ENCODE assay signal across 9 cellular contexts in genomic region chr15:45401665-45402161, GRCh38. TPM values are rescaled to one million over a fixed set of nuclear protein-coding genes. Genes with fewer than 3 reads are reported as not detected.
DNase-seq lines count a peak whose midpoint lies in the region; ATAC-seq and TF ChIP-seq lines count a peak whose summit lies in the region.
"Had no signal": no experiment of that assay in that cellular context is flagged by ENCODE, and none has a peak within 500 bp of the region (broad histone marks: within the 10 kb centered on the region; RNA-seq: fewer than 3 reads in every experiment).

No MANE protein-coding gene starts in this region.

- H3K9ac ChIP-seq in Loucy (ENCODE audit: low read depth, low read length, poor library complexity, severe bottlenecking): peak overlapping the region; percentile 87

- intact Hi-C loops in dendritic cell treated with granulocyte-macrophage colony-stimulating factor and Interleukin-4, amounts not matched to agents 40 ng/mL and 50 ng/mL, for 4 days (cut with micrococcal nuclease): loop anchor here (1.0 to 2.0 kb wide), 2 partner anchors 57 to 235 kb away; no protein-coding TSS in a partner anchor
- intact Hi-C loops in natural killer cell (cut with micrococcal nuclease): loop anchor here (1.0 to 2.0 kb wide), 4 partner anchors 57 to 201 kb away; partner anchors contain the start of gene BLOC1S6

- no peaks in the 10 kb centered on the region for H3K9me2 ChIP-seq in Loucy (replicated peaks; ENCODE audit: low read depth, low read length)

- H3K4me2 ChIP-seq in Loucy (ENCODE audit: low read depth, low read length, poor library complexity, severe bottlenecking): peak overlapping the region; percentile 89

- H2AFZ ChIP-seq in Loucy (ENCODE audit: low read length): peak overlapping the region; percentile 98

- DNase-seq in activated CD4-positive, alpha-beta T cell treated with anti-CD3 and anti-CD28 coated beads, Interleukin-2, amount 10 ng/mL, durations not matched to agents 7 days and 5 days: no peak
- DNase-seq in activated CD4-positive, alpha-beta T cell treated with anti-CD3 and anti-CD28 coated beads for 48 hours: no peak
- no peak for DNase-seq in natural killer cell
- DNase-seq in Ammon's horn (ENCODE audit: low spot score): no peak
- DNase-seq in middle frontal gyrus (ENCODE audit: extremely low spot score, low spot score): no peak

- H3K36me3 ChIP-seq in Loucy (ENCODE audit: insufficient read depth, low read length): peaks cover under 1% of the 10 kb centered on the region; the same call in 1 of the 2 replicates

- no peak for TF ChIP-seq CTCF in Loucy (conservative IDR thresholded peaks at IDR 0.05; ENCODE audit: low read length)
- no peak for TF ChIP-seq CTCF in natural killer cell (IDR thresholded peaks at IDR 0.05)

- H3K27ac Mint-ChIP-seq in activated CD4-positive, alpha-beta T cell treated with anti-CD3 and anti-CD28 coated beads, Interleukin-2, amount 10 ng/mL, durations not matched to agents 7 days and 5 days: peak overlapping the region; percentile 98
- H3K27ac Mint-ChIP-seq in dendritic cell treated with granulocyte-macrophage colony-stimulating factor and Interleukin-4, amounts not matched to agents 40 ng/mL and 50 ng/mL, for 4 days: peak overlapping the region; percentile 92
- peak overlapping the region; percentile 92 to 93 for H3K27ac Mint-ChIP-seq in natural killer cell

- no peaks in the 10 kb centered on the region for H3F3A ChIP-seq in Loucy (ENCODE audit: low read depth)

- H3K4me3 ChIP-seq in Loucy (ENCODE audit: low read length, poor library complexity, severe bottlenecking): peak overlapping the region; percentile 91

- no peaks in the 10 kb centered on the region for H3K9me3 ChIP-seq in Loucy (ENCODE audit: insufficient read depth, low read depth, low read length)

- peaks cover 52% of the 10 kb centered on the region for H3K79me2 ChIP-seq in Loucy (ENCODE audit: insufficient read depth, low read length)

- H3K4me1 ChIP-seq in Loucy (ENCODE audit: insufficient read depth, low read length, poor library complexity, severe bottlenecking): peaks cover 27% of the 10 kb centered on the region

- ATAC-seq in natural killer cell (peak in 1 of 3 donors; percentile 6), HG02840 (IDR thresholded peaks at IDR 0.05; ENCODE audit: low FRiP score, unreplicated experiment) (no peak)

- no peaks in the 10 kb centered on the region for H3K9me3 Mint-ChIP-seq in activated CD4-positive, alpha-beta T cell treated with anti-CD3 and anti-CD28 coated beads, Interleukin-2, amount 10 ng/mL, durations not matched to agents 7 days and 5 days
- no peaks in the 10 kb centered on the region for H3K9me3 Mint-ChIP-seq in dendritic cell treated with granulocyte-macrophage colony-stimulating factor and Interleukin-4, amounts not matched to agents 40 ng/mL and 50 ng/mL, for 4 days
- no peaks in the 10 kb centered on the region for H3K9me3 Mint-ChIP-seq in natural killer cell

- CTCF ChIA-PET in activated CD4-positive, alpha-beta T cell treated with anti-CD3 and anti-CD28 coated beads, Interleukin-2, amount 10 ng/mL, durations not matched to agents 7 days and 5 days (lab: Charles Lee): interaction anchor here (0.7 to 1.9 kb wide), 9 partner anchors 11 to 230 kb away, joined by 3 to 10 read pairs (median 4); no protein-coding TSS in a partner anchor

- H3K36me3 Mint-ChIP-seq in activated CD4-positive, alpha-beta T cell treated with anti-CD3 and anti-CD28 coated beads, Interleukin-2, amount 10 ng/mL, durations not matched to agents 7 days and 5 days (ENCODE audit: low read depth): peaks cover 7% of the 10 kb centered on the region
- peaks cover 38% of the 10 kb centered on the region for H3K36me3 Mint-ChIP-seq in dendritic cell treated with granulocyte-macrophage colony-stimulating factor and Interleukin-4, amounts not matched to agents 40 ng/mL and 50 ng/mL, for 4 days (ENCODE audit: low read depth)
- peaks cover 3% of the 10 kb centered on the region for H3K36me3 Mint-ChIP-seq in natural killer cell

- no peaks in the 10 kb centered on the region for H3K27me3 ChIP-seq in Loucy (ENCODE audit: insufficient read depth, low read length, poor library complexity, severe bottlenecking)

- H4K20me1 ChIP-seq in Loucy (ENCODE audit: insufficient read depth, low read length, poor library complexity, severe bottlenecking): peaks cover 40% of the 10 kb centered on the region

- peak overlapping the region; percentile 100 for H3K4me3 Mint-ChIP-seq in activated CD4-positive, alpha-beta T cell treated with anti-CD3 and anti-CD28 coated beads, Interleukin-2, amount 10 ng/mL, durations not matched to agents 7 days and 5 days
- H3K4me3 Mint-ChIP-seq in dendritic cell treated with granulocyte-macrophage colony-stimulating factor and Interleukin-4, amounts not matched to agents 40 ng/mL and 50 ng/mL, for 4 days: peak overlapping the region; percentile 95
- peak overlapping the region; percentile 91 for H3K4me3 Mint-ChIP-seq in natural killer cell

- POLR2A ChIA-PET in activated CD4-positive, alpha-beta T cell treated with anti-CD3 and anti-CD28 coated beads, Interleukin-2, amount 10 ng/mL, durations not matched to agents 7 days and 5 days (lab: Charles Lee): interaction anchor here (0.6 to 1.0 kb wide), 3 partner anchors 14 to 215 kb away, joined by 3 read pairs; no protein-coding TSS in a partner anchor

- no peaks in the 10 kb centered on the region for H3K27me3 Mint-ChIP-seq in activated CD4-positive, alpha-beta T cell treated with anti-CD3 and anti-CD28 coated beads, Interleukin-2, amount 10 ng/mL, durations not matched to agents 7 days and 5 days
- H3K27me3 Mint-ChIP-seq in dendritic cell treated with granulocyte-macrophage colony-stimulating factor and Interleukin-4, amounts not matched to agents 40 ng/mL and 50 ng/mL, for 4 days: no peaks in the 10 kb centered on the region
- H3K27me3 Mint-ChIP-seq in natural killer cell (ENCODE audit: low read depth in 2 of 2): no peaks in the 10 kb centered on the region

- peaks cover 37% of the 10 kb centered on the region for H3K4me1 Mint-ChIP-seq in activated CD4-positive, alpha-beta T cell treated with anti-CD3 and anti-CD28 coated beads, Interleukin-2, amount 10 ng/mL, durations not matched to agents 7 days and 5 days
- H3K4me1 Mint-ChIP-seq in dendritic cell treated with granulocyte-macrophage colony-stimulating factor and Interleukin-4, amounts not matched to agents 40 ng/mL and 50 ng/mL, for 4 days (ENCODE audit: low read depth): peaks cover 30% of the 10 kb centered on the region
- peaks cover 21 to 25% of the 10 kb centered on the region in 2 donors for H3K4me1 Mint-ChIP-seq in natural killer cell

RNA-seq across cellular contexts. Expression of gene GATM, which starts 23.4 kb away (rescaled TPM):
- 1 to 10 TPM; 1.6 to 2.0 TPM for total RNA-seq in activated CD4-positive, alpha-beta T cell treated with anti-CD3 and anti-CD28 coated beads, Interleukin-2, amount 10 ng/mL, durations not matched to agents 7 days and 5 days
- total RNA-seq in natural killer cell: 1 to 10 TPM; 1.3 to 2.1 (median 2.0) TPM
- total RNA-seq: glomerular endothelial cell had no signal
